Comparison of ENCODE assay signal across 14 cellular contexts in the genomic region with DNA sequence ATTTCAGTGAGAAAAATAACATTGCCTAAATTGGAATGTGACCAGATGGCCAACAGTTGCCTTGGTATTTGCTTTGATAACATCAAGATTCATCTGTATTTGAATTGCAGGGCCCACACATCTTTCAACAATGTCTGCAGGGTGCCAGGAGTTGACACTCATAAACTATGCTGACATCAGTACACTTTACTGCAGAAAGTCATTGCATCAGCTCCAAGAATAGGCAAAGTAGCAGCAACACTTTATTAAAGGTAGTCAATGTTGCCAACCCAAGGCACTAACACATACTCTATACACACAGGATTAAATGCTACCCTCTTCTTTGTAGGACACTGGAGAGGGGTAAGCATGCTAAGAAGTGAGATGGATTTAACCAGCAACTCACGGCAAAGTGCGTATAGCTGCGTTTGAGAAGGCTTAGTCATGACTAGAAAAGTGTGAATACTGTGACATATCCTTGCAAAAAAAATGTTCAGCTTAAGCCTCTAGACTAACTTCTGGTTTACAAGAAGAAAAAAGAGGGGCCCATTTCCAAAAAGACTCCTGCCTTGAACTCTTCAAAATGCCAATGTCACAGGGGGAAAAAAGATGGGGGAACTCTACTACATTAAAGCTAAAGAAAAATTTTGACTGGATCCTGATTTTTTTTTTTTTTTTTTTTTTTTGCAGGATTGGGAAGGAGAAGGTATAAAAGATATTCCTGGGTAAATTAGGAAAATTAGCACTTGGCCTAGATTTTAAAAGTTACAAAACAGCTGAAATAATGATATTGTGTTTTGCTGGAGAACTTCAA. TPM values are rescaled to one million over a fixed set of nuclear protein-coding genes. Genes with fewer than 3 reads are reported as not detected.
DNase-seq lines count a peak whose midpoint lies in the region; ATAC-seq and TF ChIP-seq lines count a peak whose summit lies in the region.
"Had no signal": no experiment of that assay in that cellular context is flagged by ENCODE, and none has a peak within 500 bp of the region (broad histone marks: within the 10 kb centered on the region; RNA-seq: fewer than 3 reads in every experiment).

No MANE protein-coding gene starts in this region.

- DNase-seq in activated T-cell treated with anti-CD3 and anti-CD28 coated beads, Interleukin-2, amount 50 U/mL, for 24 hours: no peak
- DNase-seq in activated T-cell treated with anti-CD3 and anti-CD28 coated beads, Interleukin-2, amount 50 U/mL, for 4 hours: no peak
- peak; percentile 74 to 81 for DNase-seq in SJSA1 (ENCODE audit: low read depth in 1 of 2, low spot score in 2 of 2)
- DNase-seq in fibroblast of peridontal ligament (ENCODE audit: extremely low read depth): peak; percentile 91
- no peak for DNase-seq in stimulated activated naive CD8-positive, alpha-beta T cell treated with anti-CD3 and anti-CD28 coated beads, Interleukin-15, amount 100 ng/mL, for 72 hours
- DNase-seq in GM10248 (ENCODE audit: extremely low spot score): no peak
- no peak for DNase-seq in stimulated activated naive CD4-positive, alpha-beta T cell treated with Interleukin-2 at 50 U/mL for 16 hours (lab: John Stamatoyannopoulos, UW)
- DNase-seq: activated effector memory CD4-positive, alpha-beta T cell treated with anti-CD3 and anti-CD28 coated beads, Interleukin-2, amount 50 U/mL, for 16 hours; AML-193; NCI-H1694; nucleus accumbens; SHP77 had no signal

- H3K4me3 ChIP-seq in SJSA1: no peak overlapping the region
- H3K4me3 ChIP-seq: hepatocyte had no signal

- peaks cover 53% of the 10 kb centered on the region for H3K36me3 Mint-ChIP-seq in activated T-cell treated with anti-CD3 and anti-CD28 coated beads, Interleukin-2, amount 50 U/mL, for 24 hours (ENCODE audit: low read depth)
- peaks cover 10% of the 10 kb centered on the region for H3K36me3 Mint-ChIP-seq in activated T-cell treated with anti-CD3 and anti-CD28 coated beads, Interleukin-2, amount 50 U/mL, for 4 hours (ENCODE audit: insufficient read depth)

- H3K4me1 Mint-ChIP-seq in activated T-cell treated with anti-CD3 and anti-CD28 coated beads, Interleukin-2, amount 50 U/mL, for 24 hours (ENCODE audit: low read depth): peaks cover 41% of the 10 kb centered on the region
- H3K4me1 Mint-ChIP-seq in activated T-cell treated with anti-CD3 and anti-CD28 coated beads, Interleukin-2, amount 50 U/mL, for 4 hours (ENCODE audit: low read depth): peaks cover 30% of the 10 kb centered on the region
- peaks cover 32% of the 10 kb centered on the region for H3K4me1 Mint-ChIP-seq in stimulated activated naive CD8-positive, alpha-beta T cell treated with anti-CD3 and anti-CD28 coated beads, Interleukin-15, amount 100 ng/mL, for 72 hours

- H3K4me3 Mint-ChIP-seq in activated T-cell treated with anti-CD3 and anti-CD28 coated beads, Interleukin-2, amount 50 U/mL, for 24 hours: peak overlapping the region; percentile 87
- no peak overlapping the region for H3K4me3 Mint-ChIP-seq in activated T-cell treated with anti-CD3 and anti-CD28 coated beads, Interleukin-2, amount 50 U/mL, for 4 hours
- peak overlapping the region; percentile 8 to 90 for H3K4me3 Mint-ChIP-seq in stimulated activated naive CD8-positive, alpha-beta T cell treated with anti-CD3 and anti-CD28 coated beads, Interleukin-15, amount 100 ng/mL, for 72 hours

- H3K27me3 Mint-ChIP-seq in activated T-cell treated with anti-CD3 and anti-CD28 coated beads, Interleukin-2, amount 50 U/mL, for 24 hours: no peaks in the 10 kb centered on the region
- H3K27me3 Mint-ChIP-seq in activated T-cell treated with anti-CD3 and anti-CD28 coated beads, Interleukin-2, amount 50 U/mL, for 4 hours (ENCODE audit: low read depth): no peaks in the 10 kb centered on the region
- no peaks in the 10 kb centered on the region for H3K27me3 Mint-ChIP-seq in stimulated activated naive CD8-positive, alpha-beta T cell treated with anti-CD3 and anti-CD28 coated beads, Interleukin-15, amount 100 ng/mL, for 72 hours

- no peak for TF ChIP-seq CTCF in GM10248 (IDR thresholded peaks at IDR 0.05; ENCODE audit: control extremely low read depth, extremely low read depth, low read depth, missing control alignments)

- no peak for ATAC-seq in activated T-cell treated with anti-CD3 and anti-CD28 coated beads, Interleukin-2, amount 50 U/mL, for 4 hours
- no peak for ATAC-seq in stimulated activated naive CD8-positive, alpha-beta T cell treated with anti-CD3 and anti-CD28 coated beads, Interleukin-15, amount 100 ng/mL, for 72 hours
- ATAC-seq in GM18868 (IDR thresholded peaks at IDR 0.05; ENCODE audit: unreplicated experiment): no peak

- peak overlapping the region; percentile 67 for H3K27ac Mint-ChIP-seq in activated T-cell treated with anti-CD3 and anti-CD28 coated beads, Interleukin-2, amount 50 U/mL, for 24 hours
- no peak overlapping the region for H3K27ac Mint-ChIP-seq in stimulated activated naive CD8-positive, alpha-beta T cell treated with anti-CD3 and anti-CD28 coated beads, Interleukin-15, amount 100 ng/mL, for 72 hours

- CTCF ChIA-PET in GM10248 (lab: Yijun Ruan, JAX): interaction anchor here (1.0 to 1.8 kb wide), 5 partner anchors 11 to 100 kb away, joined by 3 to 6 read pairs (median 4); no protein-coding TSS in a partner anchor

- no peaks in the 10 kb centered on the region for H3K27me3 ChIP-seq in SJSA1 (replicated peaks)
- H3K27me3 ChIP-seq: hepatocyte had no signal

- POLR2A ChIA-PET in GM10248 (lab: Yijun Ruan, JAX): no interaction called here

- H3K27ac ChIP-seq in SJSA1: peak overlapping the region; percentile 100

- no peaks in the 10 kb centered on the region for H3K9me3 Mint-ChIP-seq in activated T-cell treated with anti-CD3 and anti-CD28 coated beads, Interleukin-2, amount 50 U/mL, for 24 hours
- no peaks in the 10 kb centered on the region for H3K9me3 Mint-ChIP-seq in activated T-cell treated with anti-CD3 and anti-CD28 coated beads, Interleukin-2, amount 50 U/mL, for 4 hours
- no peaks in the 10 kb centered on the region for H3K9me3 Mint-ChIP-seq in stimulated activated naive CD8-positive, alpha-beta T cell treated with anti-CD3 and anti-CD28 coated beads, Interleukin-15, amount 100 ng/mL, for 72 hours

- H3K4me1 ChIP-seq in SJSA1 (replicated peaks): peaks cover 54% of the 10 kb centered on the region

- peaks cover 3% of the 10 kb centered on the region; the same call in 1 of the 2 replicates for H3K36me3 ChIP-seq in SJSA1

- no peaks in the 10 kb centered on the region for H3K9me3 ChIP-seq in SJSA1 (replicated peaks)

RNA-seq across cellular contexts. Expression of gene BBIP1, which starts 2.2 kb away (rescaled TPM):
- total RNA-seq in activated T-cell treated with anti-CD3 and anti-CD28 coated beads, Interleukin-2, amount 50 U/mL, for 4 hours: 10 to 100 TPM; 23.7 to 25.6 (median 24.7) TPM
- total RNA-seq in SJSA1 (2014; rRNA removed; shearing (Covaris generic)): 33.6 and 44.5 TPM in 2 replicates

RNA-seq across cellular contexts. Expression of gene SHOC2, which starts 2.7 kb away (rescaled TPM):
- 10 to 100 TPM; 33.0 to 43.3 (median 41.8) TPM for total RNA-seq in activated T-cell treated with anti-CD3 and anti-CD28 coated beads, Interleukin-2, amount 50 U/mL, for 4 hours
- 41.6 and 51.5 TPM in 2 replicates for total RNA-seq in SJSA1 (2014; rRNA removed; shearing (Covaris generic))

RNA-seq across cellular contexts. Expression of gene PDCD4, which starts 45.0 kb away (rescaled TPM):
- total RNA-seq in activated T-cell treated with anti-CD3 and anti-CD28 coated beads, Interleukin-2, amount 50 U/mL, for 4 hours: 10 to 100 TPM; 36.5 to 55.1 (median 41.3) TPM
- 16.0 and 21.0 TPM in 2 replicates for total RNA-seq in SJSA1 (2014; rRNA removed; shearing (Covaris generic))

Comparison
In these comparisons a context has a peak if more than half of its experiments do, and no peak if none do; other contexts are left out.
1. DNase-seq: peak in SJSA1 (2 of 2) and fibroblast of peridontal ligament (single experiment); none in activated T-cell treated with anti-CD3 and anti-CD28 coated beads, Interleukin-2, amount 50 U/mL, for 24 hours (single experiment), activated T-cell treated with anti-CD3 and anti-CD28 coated beads, Interleukin-2, amount 50 U/mL, for 4 hours (single experiment), stimulated activated naive CD8-positive, alpha-beta T cell treated with anti-CD3 and anti-CD28 coated beads, Interleukin-15, amount 100 ng/mL, for 72 hours (0 of 2), GM10248 (single experiment) and stimulated activated naive CD4-positive, alpha-beta T cell treated with Interleukin-2 at 50 U/mL for 16 hours (single experiment).